In genomic region chr1:211305044-211305443, GRCh38 we compare ENCODE assay signal across 9 cellular contexts. TPM values are rescaled to one million over a fixed set of nuclear protein-coding genes. Genes with fewer than 3 reads are reported as not detected.
DNase-seq lines count a peak whose midpoint lies in the region; ATAC-seq and TF ChIP-seq lines count a peak whose summit lies in the region.
"Had no signal": no experiment of that assay in that cellular context is flagged by ENCODE, and none has a peak within 500 bp of the region (broad histone marks: within the 10 kb centered on the region; RNA-seq: fewer than 3 reads in every experiment).

No MANE protein-coding gene starts in this region.

- DNase-seq in GM12865 (ENCODE audit: low read depth) (peak; percentile 75), fibroblast of gingiva (ENCODE audit: low read depth) (peak; percentile 62), mucosa of descending colon (no peak), NCI-H1436 (lab: John Stamatoyannopoulos, UW) (no peak), nephron progenitor cell (no peak), NCI-H187 (lab: John Stamatoyannopoulos, UW) (no peak)

- peaks cover 56% of the 10 kb centered on the region for H3K36me3 Mint-ChIP-seq in nephron progenitor cell (ENCODE audit: low read depth)

- H3K4me3 Mint-ChIP-seq in nephron progenitor cell, result no peak overlapping the region

- H3K9me3 ChIP-seq in mucosa of descending colon, result no peaks in the 10 kb centered on the region

- no peaks in the 10 kb centered on the region for H3K27me3 Mint-ChIP-seq in nephron progenitor cell (ENCODE audit: low read depth, poor library complexity)

- no peaks in the 10 kb centered on the region for H3K9me3 Mint-ChIP-seq in nephron progenitor cell

- H3K4me1 Mint-ChIP-seq in nephron progenitor cell, result no peaks in the 10 kb centered on the region

- no peaks in the 10 kb centered on the region for H3K4me1 ChIP-seq in mucosa of descending colon (ENCODE audit: low read depth)

- no peak overlapping the region for H3K27ac Mint-ChIP-seq in nephron progenitor cell

- ATAC-seq in GM21367 (IDR thresholded peaks at IDR 0.05; ENCODE audit: unreplicated experiment), result peak; percentile 93
- ATAC-seq in HG03378 (IDR thresholded peaks at IDR 0.05; ENCODE audit: unreplicated experiment), result peak; percentile 96
- no peak for ATAC-seq in mucosa of descending colon
- ATAC-seq: HCT116 had no signal

- no peak for TF ChIP-seq CTCF in GM12865 (IDR thresholded peaks at IDR 0.05; ENCODE audit: insufficient read depth, low read depth, low read length, missing control alignments)
- TF ChIP-seq CTCF in mucosa of descending colon (IDR thresholded peaks at IDR 0.05), result no peak
- TF ChIP-seq CTCF in nephron progenitor cell (IDR thresholded peaks at IDR 0.05), result no peak

- no peaks in the 10 kb centered on the region for H3K36me3 ChIP-seq in mucosa of descending colon (ENCODE audit: low read depth)

- intact Hi-C loops in mucosa of descending colon (cut with DNase I, micrococcal nuclease), result no loop called here

- H3K4me3 ChIP-seq in GM12865 (ENCODE audit: low read depth, low read length), result no peak overlapping the region
- no peak overlapping the region for H3K4me3 ChIP-seq in mucosa of descending colon

RNA-seq across cellular contexts. Expression of gene TRAF5, which starts 21.6 kb away (rescaled TPM):
- 10 to 100 TPM; 19.4 to 28.5 (median 23.9) TPM for total RNA-seq in mucosa of descending colon

RNA-seq across cellular contexts. Expression of gene RCOR3, which starts 45.9 kb away (rescaled TPM):
- 10 to 100 TPM; 41.1 to 68.0 (median 60.4) TPM for total RNA-seq in mucosa of descending colon

Comparison
In these comparisons a context has a peak if more than half of its experiments do, and no peak if none do; other contexts are left out.
1. DNase-seq: peak in GM12865 (single experiment) and fibroblast of gingiva (single experiment); none in mucosa of descending colon (0 of 3), NCI-H1436 (single experiment), nephron progenitor cell (single experiment) and NCI-H187 (0 of 2).